Comparison of ENCODE assay signal across 16 cellular contexts in the genomic region with DNA sequence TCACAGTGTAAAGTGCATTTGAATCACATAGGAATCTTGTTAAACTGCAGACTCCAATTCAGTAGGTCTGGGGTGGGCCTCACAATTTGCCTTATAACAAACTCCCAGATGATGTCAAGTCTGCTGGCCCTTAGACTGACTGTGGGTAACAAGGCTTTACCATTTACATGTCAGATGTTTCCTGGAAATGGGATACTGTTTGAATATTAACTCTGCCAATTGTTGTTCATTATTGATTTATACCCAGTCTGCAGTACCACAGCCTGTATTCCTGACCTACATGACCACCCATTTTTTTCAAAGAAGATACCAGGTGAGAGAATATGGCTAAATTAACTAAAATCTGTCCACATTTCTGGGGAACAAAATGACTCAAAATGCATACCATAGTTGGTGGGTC.
"Had no signal": no experiment of that assay in that cellular context is flagged by ENCODE, and none has a peak within 500 bp of the region (broad histone marks: within the 10 kb centered on the region; RNA-seq: fewer than 3 reads in every experiment).

No MANE protein-coding gene starts in this region.

- ATAC-seq: activated CD8-positive, alpha-beta T cell treated with anti-CD3 and anti-CD28 coated beads, Interleukin-2, amount 10 ng/mL, durations not matched to agents 7 days and 5 days; effector memory CD8-positive, alpha-beta T cell; heart left ventricle; natural killer cell treated with Interleukin-12 subunit alpha and Interleukin-12 subunit beta and Interleukin-15 and Interleukin-18, amount 100 ng/mL, for 72 hours had no signal

- H3K27ac ChIP-seq: skin epidermis had no signal

- DNase-seq: activated B cell treated with CpG ODN at 0.5 μM for 24 hours; activated CD4-positive, alpha-beta T cell treated with anti-CD3 and anti-CD28 coated beads, Interleukin-2, amount 10 ng/mL, durations not matched to agents 24 days and 14 days; activated CD8-positive, alpha-beta memory T cell treated with anti-CD3 and anti-CD28 coated beads, Interleukin-2, amount 50 U/mL, for 4 hours; activated CD8-positive, alpha-beta T cell treated with anti-CD3 and anti-CD28 coated beads, Interleukin-2, amount 10 ng/mL, durations not matched to agents 7 days and 5 days; activated naive CD8-positive, alpha-beta T cell treated with anti-CD3 and anti-CD28 coated beads, Interleukin-2, amount 10 ng/mL, durations not matched to agents 7 days and 5 days; activated T-cell treated with anti-CD3 and anti-CD28 coated beads, Interleukin-2, amount 50 U/mL, for 48 hours; effector memory CD8-positive, alpha-beta T cell; foreskin melanocyte; heart left ventricle; stimulated activated CD4-positive, alpha-beta T cell treated with anti-CD3 and anti-CD28 coated beads, Interleukin-4, amount 100 ng/mL, for 4 hours; stimulated activated CD8-positive, alpha-beta memory T cell treated with anti-CD3 and anti-CD28 coated beads, Interleukin-4, amount 100 ng/mL, for 48 hours; stimulated activated naive CD4-positive, alpha-beta T cell treated with Interleukin-2 at 50 U/mL for 16 hours; T-helper 2 cell; trophoblast cell had no signal

- H3K27me3 ChIP-seq: heart left ventricle had no signal

- H3K4me3 ChIP-seq: heart left ventricle, skin epidermis had no signal
